Comparison of ENCODE assay signal across 1 cellular context in genomic region chr19:11767633-11768133, GRCh38.
A peak's percentile ranks its signal among the peaks of the same experiment; 100 is the strongest.
TF ChIP-seq lines count a peak whose summit lies in the region.

No MANE protein-coding gene starts in this region.

TF ChIP-seq in HepG2, 621 proteins besides CTCF, POLR2A, EP300 and RAD21 (continues in another document):
- 0 out of 2 replicates have a peak, but pooled peaks have one; percentile 44 for TF ChIP-seq ZNF878 (CRISPR knock-in tag; IDR thresholded peaks at IDR 0.05)
- TF ChIP-seq CCDC6 (CRISPR knock-in tag; IDR thresholded peaks at IDR 0.05) = 0 out of 2 replicates have a peak, but pooled peaks have one; percentile 11
- TF ChIP-seq ZNF431 (CRISPR knock-in tag; IDR thresholded peaks at IDR 0.05; ENCODE audit: borderline replicate concordance, low read depth) = no peak
- 0 out of 2 replicates have a peak, but pooled peaks have one; percentile 42 for TF ChIP-seq HNRNPL (IDR thresholded peaks at IDR 0.05; ENCODE audit: low read depth, low read length)
- TF ChIP-seq ZNF512B (CRISPR knock-in tag; IDR thresholded peaks at IDR 0.05; ENCODE audit: borderline replicate concordance) = no peak
- peak; percentile 94 for TF ChIP-seq SAP130 (CRISPR knock-in tag; IDR thresholded peaks at IDR 0.05; ENCODE audit: low read depth)
- peak; percentile 73 for TF ChIP-seq YY1 (IDR thresholded peaks at IDR 0.05; ENCODE audit: insufficient read depth, insufficient replicate concordance, low read depth, low read length)
- peak; percentile 50; the same call in 1 of the 2 replicates for TF ChIP-seq DRAP1 (CRISPR knock-in tag; IDR thresholded peaks at IDR 0.05)
- TF ChIP-seq ZNF800 (CRISPR knock-in tag; IDR thresholded peaks at IDR 0.05) = no peak; the same call in 1 of the 2 replicates
- 0 out of 2 replicates have a peak, but pooled peaks have one; percentile 15 for TF ChIP-seq BCL6 (CRISPR knock-in tag; IDR thresholded peaks at IDR 0.05)
- TF ChIP-seq HNF1A (IDR thresholded peaks at IDR 0.05; ENCODE audit: low read depth) = peak; percentile 88
- TF ChIP-seq HNF1A (CRISPR knock-in tag; IDR thresholded peaks at IDR 0.05; ENCODE audit: borderline replicate concordance) = peak; percentile 91
- no peak for TF ChIP-seq NCOA1 (CRISPR knock-in tag; IDR thresholded peaks at IDR 0.05)
- peak; percentile 98 for TF ChIP-seq HNF1B (CRISPR knock-in tag; IDR thresholded peaks at IDR 0.05)
- TF ChIP-seq E2F1 (CRISPR knock-in tag; IDR thresholded peaks at IDR 0.05) = no peak
- TF ChIP-seq HDAC2 (CRISPR knock-in tag; IDR thresholded peaks at IDR 0.05) = peak; percentile 57; the same call in 1 of the 2 replicates
- no peak for TF ChIP-seq ZNF260 (CRISPR knock-in tag; IDR thresholded peaks at IDR 0.05; ENCODE audit: borderline replicate concordance, low read depth)
- peak; percentile 49; the same call in 1 of the 2 replicates for TF ChIP-seq HDAC1 (CRISPR knock-in tag; IDR thresholded peaks at IDR 0.05)
- TF ChIP-seq ZNF441 (CRISPR knock-in tag; IDR thresholded peaks at IDR 0.05; ENCODE audit: borderline replicate concordance) = peak; percentile 45; the same call in 1 of the 2 replicates
- no peak for TF ChIP-seq ZNF724P (CRISPR knock-in tag; IDR thresholded peaks at IDR 0.05; ENCODE audit: borderline replicate concordance)
- 0 out of 2 replicates have a peak, but pooled peaks have one; percentile 40 for TF ChIP-seq SNAPC2 (CRISPR knock-in tag; IDR thresholded peaks at IDR 0.05)
- no peak for TF ChIP-seq ZNF782 (CRISPR knock-in tag; IDR thresholded peaks at IDR 0.05; ENCODE audit: borderline replicate concordance)
- no peak for TF ChIP-seq SATB2 (CRISPR knock-in tag; IDR thresholded peaks at IDR 0.05)
- TF ChIP-seq ZNF792 (CRISPR knock-in tag; IDR thresholded peaks at IDR 0.05) = no peak
- no peak for TF ChIP-seq ATRX (CRISPR knock-in tag; IDR thresholded peaks at IDR 0.05; ENCODE audit: borderline replicate concordance)
- TF ChIP-seq MAX (IDR thresholded peaks at IDR 0.05) = 0 out of 2 replicates have a peak, but pooled peaks have one; percentile 30
- TF ChIP-seq ZNF891 (CRISPR knock-in tag; IDR thresholded peaks at IDR 0.05) = peak; percentile 18; the same call in 1 of the 2 replicates
- TF ChIP-seq ADNP (CRISPR knock-in tag; IDR thresholded peaks at IDR 0.05) = no peak
- TF ChIP-seq ATF7-NPFF (CRISPR knock-in tag; IDR thresholded peaks at IDR 0.05; ENCODE audit: low read depth) = no peak
- TF ChIP-seq ZNF513 (CRISPR knock-in tag; conservative IDR thresholded peaks at IDR 0.05) = no peak
- TF ChIP-seq NBN (conservative IDR thresholded peaks at IDR 0.05) = no peak
- TF ChIP-seq ZMYM3 (CRISPR knock-in tag; IDR thresholded peaks at IDR 0.05) = 0 out of 2 replicates have a peak, but pooled peaks have one; percentile 29
- TF ChIP-seq NR2F6 (IDR thresholded peaks at IDR 0.05) = no peak
- peak; percentile 40; the same call in 1 of the 2 replicates for TF ChIP-seq NR2F6 (CRISPR knock-in tag; IDR thresholded peaks at IDR 0.05)
- peak; percentile 37; the same call in 1 of the 2 replicates for TF ChIP-seq TFAP4 (IDR thresholded peaks at IDR 0.05; ENCODE audit: borderline replicate concordance, low read depth)
- no peak for TF ChIP-seq ZNF225 (CRISPR knock-in tag; IDR thresholded peaks at IDR 0.05)
- TF ChIP-seq ZNF292 (CRISPR knock-in tag; IDR thresholded peaks at IDR 0.05; ENCODE audit: borderline replicate concordance, low read depth) = peak; percentile 84
- TF ChIP-seq ZBTB1 (CRISPR knock-in tag; IDR thresholded peaks at IDR 0.05; ENCODE audit: borderline replicate concordance) = no peak
- TF ChIP-seq MLX (CRISPR knock-in tag; IDR thresholded peaks at IDR 0.05) = 0 out of 2 replicates have a peak, but pooled peaks have one; percentile 29
- no peak for TF ChIP-seq KLF9 (CRISPR knock-in tag; IDR thresholded peaks at IDR 0.05; ENCODE audit: low read depth)
- no peak for TF ChIP-seq SALL1 (CRISPR knock-in tag; IDR thresholded peaks at IDR 0.05)
- TF ChIP-seq ZNF543 (CRISPR knock-in tag; IDR thresholded peaks at IDR 0.05) = 0 out of 2 replicates have a peak, but pooled peaks have one; percentile 16
- TF ChIP-seq PAF1 (CRISPR knock-in tag; IDR thresholded peaks at IDR 0.05) = no peak
- TF ChIP-seq KMT2A (CRISPR knock-in tag; IDR thresholded peaks at IDR 0.05) = peak; percentile 69; the same call in 1 of the 2 replicates
- no peak for TF ChIP-seq ELK4 (CRISPR knock-in tag; IDR thresholded peaks at IDR 0.05; ENCODE audit: borderline replicate concordance)
- 0 out of 2 replicates have a peak, but pooled peaks have one; percentile 44 for TF ChIP-seq PPARG (CRISPR knock-in tag; conservative IDR thresholded peaks at IDR 0.05)
- no peak; the same call in 1 of the 2 replicates for TF ChIP-seq ZNF788 (CRISPR knock-in tag; IDR thresholded peaks at IDR 0.05; ENCODE audit: borderline replicate concordance)
- TF ChIP-seq RXRA (CRISPR knock-in tag; IDR thresholded peaks at IDR 0.05) = peak; percentile 37; the same call in 1 of the 2 replicates
